13 cellular contexts compared by ENCODE assay signal in the genomic region with DNA sequence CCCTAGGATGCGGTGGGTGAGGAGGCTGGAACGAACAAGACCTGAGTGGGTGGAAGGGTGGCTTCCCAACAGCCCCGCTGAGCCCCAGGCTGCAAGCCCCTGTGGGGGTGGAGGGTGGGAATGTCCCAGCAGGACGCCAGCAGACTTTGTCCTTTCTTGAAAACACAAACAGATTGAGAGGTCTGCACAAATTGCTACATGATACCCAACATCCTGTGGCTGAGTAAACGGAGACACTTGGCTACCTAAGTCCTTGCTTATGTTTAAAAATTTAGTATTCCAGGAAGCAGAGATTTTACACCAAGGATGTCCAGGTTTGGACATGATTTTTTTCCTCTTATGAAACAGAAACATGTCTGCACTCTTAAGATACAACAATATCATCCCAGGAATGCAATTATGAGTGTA. TPM values are rescaled to one million over a fixed set of nuclear protein-coding genes. Genes with fewer than 3 reads are reported as not detected.
DNase-seq lines count a peak whose midpoint lies in the region; ATAC-seq and TF ChIP-seq lines count a peak whose summit lies in the region.
"Had no signal": no experiment of that assay in that cellular context is flagged by ENCODE, and none has a peak within 500 bp of the region (broad histone marks: within the 10 kb centered on the region; RNA-seq: fewer than 3 reads in every experiment).

No MANE protein-coding gene starts in this region.

- no peaks in the 10 kb centered on the region for H3K9me3 ChIP-seq in hepatocyte (ENCODE audit: low read depth)

- H4K20me1 ChIP-seq in hepatocyte (ENCODE audit: insufficient read depth, poor library complexity, severe bottlenecking): no peaks in the 10 kb centered on the region

- no peaks in the 10 kb centered on the region for H3K36me3 ChIP-seq in hepatocyte (replicated peaks; ENCODE audit: insufficient read depth, low read depth)

- H3K27ac ChIP-seq in RWPE1 (peak overlapping the region; percentile 90), hepatocyte (peak overlapping the region; percentile 76)

- H2AFZ ChIP-seq in hepatocyte: no peak overlapping the region

- H3K4me3 ChIP-seq in hepatocyte: no peak overlapping the region

- H3K9me2 ChIP-seq in hepatocyte (replicated peaks; ENCODE audit: insufficient read depth): no peaks in the 10 kb centered on the region

- POLR2A ChIA-PET in RWPE1 (lab: Yijun Ruan, JAX; ENCODE audit: low non-redundant PET): no interaction called here

- CTCF ChIA-PET in RWPE1 (lab: Yijun Ruan, JAX): no interaction called here

- no peak for ATAC-seq in HG02642 (IDR thresholded peaks at IDR 0.05; ENCODE audit: poor library complexity, unreplicated experiment)
- ATAC-seq in HG03457 (IDR thresholded peaks at IDR 0.05; ENCODE audit: unreplicated experiment): no peak
- no peak for ATAC-seq in GM21526 (IDR thresholded peaks at IDR 0.05; ENCODE audit: low FRiP score, unreplicated experiment)

- DNase-seq in ELR (ENCODE audit: low read depth) (peak; percentile 38), RWPE1 (ENCODE audit: low spot score) (no peak), hepatocyte (ENCODE audit: low spot score) (no peak), renal cortical epithelial cell (ENCODE audit: low read depth) (peak; percentile 31), NOMO-1 (lab: John Stamatoyannopoulos, UW; ENCODE audit: unreplicated experiment in 2 of 2) (no peak)
- DNase-seq: activated CD4-positive, CD25-positive, alpha-beta regulatory T cell; amniotic stem cell; H9; NCI-H1417 treated with DMSO at 0.1 percent for 48 hours; SW 1271 had no signal

- 7% methylated on average over 5 of the region's 5 CpGs for WGBS in hepatocyte (ENCODE audit: low lambda C conversion rate, missing lambda C conversion rate)

- H3K27me3 ChIP-seq in hepatocyte: no peaks in the 10 kb centered on the region

- TF ChIP-seq CTCF in RWPE1 (conservative IDR thresholded peaks at IDR 0.05; ENCODE audit: low read depth): no peak
- no peak for TF ChIP-seq CTCF in hepatocyte (IDR thresholded peaks at IDR 0.05; ENCODE audit: poor library complexity)

- peaks cover 50% of the 10 kb centered on the region for H3K4me1 ChIP-seq in hepatocyte (ENCODE audit: insufficient read depth)

- H3K4me2 ChIP-seq in hepatocyte: peak overlapping the region; percentile 39

- no peaks in the 10 kb centered on the region for H3K79me2 ChIP-seq in hepatocyte

RNA-seq across cellular contexts. Expression of gene F3, which starts 11.8 kb away (rescaled TPM):
- total RNA-seq in hepatocyte (261 and 281 TPM in 2 replicates), renal cortical epithelial cell (5.8 and 118 TPM in 2 replicates)
- 390 and 412 TPM in 2 replicates for polyA plus RNA-seq in hepatocyte

Comparison
In these comparisons a context has a peak if more than half of its experiments do, and no peak if none do; other contexts are left out.
1. DNase-seq: peak in ELR (single experiment) and renal cortical epithelial cell (single experiment); none in RWPE1 (single experiment), hepatocyte (single experiment) and NOMO-1 (0 of 2).